Comparison of ENCODE assay signal across 8 cellular contexts in genomic region chr2:86037795-86038192, GRCh38.
DNase-seq lines count a peak whose midpoint lies in the region; ATAC-seq, FAIRE-seq and TF ChIP-seq lines count a peak whose summit lies in the region.

No MANE protein-coding gene starts in this region.

- POLR2A ChIA-PET in GM12878 (lab: Charles Lee): interaction anchor here (0.6 to 4.0 kb wide), 10 partner anchors 10 to 211 kb away, joined by 3 to 43 read pairs (median 6); partner anchors contain the start of gene ST3GAL5

- TF ChIP-seq POLR2A in GM12878 (IDR thresholded peaks at IDR 0.05; ENCODE audit: low read depth, low read length) (no peak), transverse colon (IDR thresholded peaks at IDR 0.05) (no peak)

- no peak overlapping the region for H3K4me2 ChIP-seq in GM12878 (ENCODE audit: control insufficient read depth, insufficient read depth)

- FAIRE-seq in GM12878 (lab: Jason Lieb, UNC): no peak

- H3K27ac Mint-ChIP-seq in activated CD8-positive, alpha-beta memory T cell treated with anti-CD3 and anti-CD28 coated beads, Interleukin-2, amount 10 ng/mL, durations not matched to agents 7 days and 5 days: peak overlapping the region; percentile 95

- no peaks in the 10 kb centered on the region for H3K9me3 ChIP-seq in GM12878 (replicated peaks; ENCODE audit: control insufficient read depth, insufficient read depth, low read length)
- H3K9me3 ChIP-seq in muscle layer of duodenum (ENCODE audit: control insufficient read depth in 1 of 2, low read length in 2 of 2): no peaks in the 10 kb centered on the region
- H3K9me3 ChIP-seq in transverse colon: no peaks in the 10 kb centered on the region

- H3K27me3 ChIP-seq in GM12878 (replicated peaks in 1 of 2; ENCODE audit: control insufficient read depth in 2 of 2, insufficient read depth in 2 of 2, low read length in 1 of 2) (no peaks in the 10 kb centered on the region), muscle layer of duodenum (ENCODE audit: low read depth, low read length) (no peaks in the 10 kb centered on the region), transverse colon (no peaks in the 10 kb centered on the region)

- H3K4me3 Mint-ChIP-seq in activated CD8-positive, alpha-beta memory T cell treated with anti-CD3 and anti-CD28 coated beads, Interleukin-2, amount 10 ng/mL, durations not matched to agents 7 days and 5 days: peak overlapping the region; percentile 51

- no peaks in the 10 kb centered on the region for H4K20me1 ChIP-seq in GM12878 (ENCODE audit: control insufficient read depth, insufficient read depth)

- no peaks in the 10 kb centered on the region for H3K9me3 Mint-ChIP-seq in activated CD8-positive, alpha-beta memory T cell treated with anti-CD3 and anti-CD28 coated beads, Interleukin-2, amount 10 ng/mL, durations not matched to agents 7 days and 5 days (ENCODE audit: low read depth)

- RAD21 ChIA-PET in GM12878 (lab: Charles Lee; ENCODE audit: unreplicated experiment): interaction anchor here (0.8 to 4.4 kb wide), 13 partner anchors 15 to 211 kb away, joined by 3 to 132 read pairs (median 29); partner anchors contain the start of gene ST3GAL5

- WGBS in GM12878 (ENCODE audit: insufficient coverage, insufficient replicate concordance, low lambda C conversion rate, missing lambda C conversion rate): 75% methylated on average over 7 of the region's 7 CpGs
- 30 to 50% methylated on average over 2 to 7 of the region's 7 CpGs for WGBS in transverse colon (ENCODE audit: low coverage in 1 of 2), 2 donors

- CTCF ChIA-PET in activated CD8-positive, alpha-beta memory T cell treated with anti-CD3 and anti-CD28 coated beads, Interleukin-2, amount 10 ng/mL, durations not matched to agents 7 days and 5 days (lab: Charles Lee): interaction anchor here (0.9 to 8.4 kb wide), 14 partner anchors 30 to 309 kb away, joined by 3 to 121 read pairs (median 6); partner anchors contain the start of gene ST3GAL5
- CTCF ChIA-PET in GM12878 (lab: Yijun Ruan, JAX): interaction anchor here (0.6 to 6.8 kb wide), 9 partner anchors 14 to 308 kb away, joined by 3 to 100 read pairs (median 38); partner anchors contain the start of gene ST3GAL5

- peaks cover 37% of the 10 kb centered on the region for H3K4me1 ChIP-seq in GM12878 (ENCODE audit: control insufficient read depth, insufficient read depth, low read length)
- peaks cover 34 to 42% of the 10 kb centered on the region in 2 donors for H3K4me1 ChIP-seq in muscle layer of duodenum (ENCODE audit: control insufficient read depth in 1 of 2, insufficient read depth in 2 of 2, low read length in 2 of 2)
- peaks cover 26 to 42% (median 33%) of the 10 kb centered on the region in 4 donors for H3K4me1 ChIP-seq in transverse colon

- no peak overlapping the region for H3K9ac ChIP-seq in GM12878 (ENCODE audit: control insufficient read depth, insufficient read depth, low read length)

- no peaks in the 10 kb centered on the region for H3K27me3 Mint-ChIP-seq in activated CD8-positive, alpha-beta memory T cell treated with anti-CD3 and anti-CD28 coated beads, Interleukin-2, amount 10 ng/mL, durations not matched to agents 7 days and 5 days

- intact Hi-C loops in GM12878 (cut with micrococcal nuclease; ENCODE audit: unreplicated experiment): loop anchor here (2.0 kb wide), 3 partner anchors 35 to 185 kb away; no protein-coding TSS in a partner anchor
- intact Hi-C loops in transverse colon (cut with DNase I; ENCODE audit: low total_unique reads): no loop called here

- H3K36me3 Mint-ChIP-seq in activated CD8-positive, alpha-beta memory T cell treated with anti-CD3 and anti-CD28 coated beads, Interleukin-2, amount 10 ng/mL, durations not matched to agents 7 days and 5 days: peaks cover 39% of the 10 kb centered on the region

- DNase-seq in activated CD8-positive, alpha-beta memory T cell treated with anti-CD3 and anti-CD28 coated beads, Interleukin-2, amount 10 ng/mL, durations not matched to agents 7 days and 5 days: peak; percentile 77
- no peak for DNase-seq in activated CD8-positive, alpha-beta memory T cell treated with anti-CD3 and anti-CD28 coated beads for 24 hours
- DNase-seq in GM12878 (ENCODE audit: low read depth, low spot score) (no peak), transverse colon (no peak), NCI-H82 treated with DMSO at 0.1 percent for 48 hours (lab: John Stamatoyannopoulos, UW; ENCODE audit: unreplicated experiment) (no peak)

- peak overlapping the region; percentile 76 for H3K27ac ChIP-seq in GM12878 (ENCODE audit: control insufficient read depth, insufficient read depth)
- peak overlapping the region; percentile 84 for H3K27ac ChIP-seq in muscle layer of duodenum (ENCODE audit: low read length)
- peak overlapping the region; percentile 82 to 87 (median 85) for H3K27ac ChIP-seq in transverse colon

- no peak for TF ChIP-seq EP300 in GM12878 (IDR thresholded peaks at IDR 0.05; ENCODE audit: borderline replicate concordance in 1 of 2, control insufficient read depth in 1 of 2, low read depth in 2 of 2, low read length in 2 of 2)
- no peak for TF ChIP-seq EP300 in transverse colon (IDR thresholded peaks at IDR 0.05; ENCODE audit: low read depth)

- H3K79me2 ChIP-seq in GM12878 (ENCODE audit: control insufficient read depth, insufficient read depth, low read length): no peaks in the 10 kb centered on the region

- in situ Hi-C loops in GM12878 (cut with MboI) (no loop called here), transverse colon (cut with MboI; ENCODE audit: low pct_ligation_motif_present in 1 of 4, low pct_unique_long_range_greater_than_20kb in 1 of 4, low sequenced_read_pairs in 3 of 4) (no loop called here)

- no peak overlapping the region for H2AFZ ChIP-seq in GM12878 (ENCODE audit: control insufficient read depth, low read depth, low read length)

- SMC1A ChIA-PET in GM12878 (lab: Charles Lee; ENCODE audit: uncharacterized antibody, unreplicated experiment): interaction anchor here (0.8 to 4.8 kb wide), 14 partner anchors 16 to 209 kb away, joined by 3 to 114 read pairs (median 14); partner anchors contain the start of gene ST3GAL5

- no peak for TF ChIP-seq RAD21 in GM12878 (IDR thresholded peaks at IDR 0.05; ENCODE audit: insufficient read depth, low read depth, low read length)

- peak; percentile 35 for ATAC-seq in activated CD8-positive, alpha-beta memory T cell treated with anti-CD3 and anti-CD28 coated beads, Interleukin-2, amount 10 ng/mL, durations not matched to agents 7 days and 5 days
- ATAC-seq in GM12878 (no peak), HG03571 (IDR thresholded peaks at IDR 0.05; ENCODE audit: unreplicated experiment) (no peak), HG03097 (IDR thresholded peaks at IDR 0.05; ENCODE audit: low FRiP score, unreplicated experiment) (no peak)

- H3K36me3 ChIP-seq in GM12878 (ENCODE audit: control insufficient read depth in 2 of 2, insufficient read depth in 2 of 2, low read length in 1 of 2) (peaks cover 30 to 43% of the 10 kb centered on the region in 2 experiments), muscle layer of duodenum (ENCODE audit: control insufficient read depth in 1 of 2, insufficient read depth in 2 of 2, low read length in 2 of 2) (peaks cover 20 to 42% of the 10 kb centered on the region in 2 donors), transverse colon (peaks cover 0 to 11% (median 5%) of the 10 kb centered on the region in 4 donors)

- no peak overlapping the region for H3K4me3 ChIP-seq in GM12878
- H3K4me3 ChIP-seq in muscle layer of duodenum (ENCODE audit: low read depth in 1 of 2, low read length in 2 of 2): no peak overlapping the region
- no peak overlapping the region for H3K4me3 ChIP-seq in transverse colon

- no TSS peak for BruUV-seq in GM12878 (replicated peaks; lab: Mats Ljungman, UMichigan)

- peaks cover 80% of the 10 kb centered on the region for H3K4me1 Mint-ChIP-seq in activated CD8-positive, alpha-beta memory T cell treated with anti-CD3 and anti-CD28 coated beads, Interleukin-2, amount 10 ng/mL, durations not matched to agents 7 days and 5 days

- TF ChIP-seq CTCF in GM12878 (IDR thresholded peaks at IDR 0.05 in 2 of 3, conservative IDR thresholded peaks at IDR 0.05 in 1 of 3; ENCODE audit: control insufficient read depth in 2 of 3, extremely low read depth in 1 of 3, insufficient read depth in 1 of 3, low read depth in 3 of 3, low read length in 3 of 3) (no peak), transverse colon (IDR thresholded peaks at IDR 0.05) (no peak)

TF ChIP-seq in GM12878, 131 proteins besides CTCF, POLR2A, EP300 and RAD21:
- TF ChIP-seq ZNF24 (IDR thresholded peaks at IDR 0.05): no peak
- no peak for TF ChIP-seq RAD51 (IDR thresholded peaks at IDR 0.05)
- TF ChIP-seq EZH2 (IDR thresholded peaks at IDR 0.05; ENCODE audit: borderline replicate concordance, control insufficient read depth, low read depth, low read length): no peak
- TF ChIP-seq HDAC2 (IDR thresholded peaks at IDR 0.05): no peak
- TF ChIP-seq NR2F1 (conservative IDR thresholded peaks at IDR 0.05): no peak
